8 cellular contexts compared by ENCODE assay signal in the genomic region with DNA sequence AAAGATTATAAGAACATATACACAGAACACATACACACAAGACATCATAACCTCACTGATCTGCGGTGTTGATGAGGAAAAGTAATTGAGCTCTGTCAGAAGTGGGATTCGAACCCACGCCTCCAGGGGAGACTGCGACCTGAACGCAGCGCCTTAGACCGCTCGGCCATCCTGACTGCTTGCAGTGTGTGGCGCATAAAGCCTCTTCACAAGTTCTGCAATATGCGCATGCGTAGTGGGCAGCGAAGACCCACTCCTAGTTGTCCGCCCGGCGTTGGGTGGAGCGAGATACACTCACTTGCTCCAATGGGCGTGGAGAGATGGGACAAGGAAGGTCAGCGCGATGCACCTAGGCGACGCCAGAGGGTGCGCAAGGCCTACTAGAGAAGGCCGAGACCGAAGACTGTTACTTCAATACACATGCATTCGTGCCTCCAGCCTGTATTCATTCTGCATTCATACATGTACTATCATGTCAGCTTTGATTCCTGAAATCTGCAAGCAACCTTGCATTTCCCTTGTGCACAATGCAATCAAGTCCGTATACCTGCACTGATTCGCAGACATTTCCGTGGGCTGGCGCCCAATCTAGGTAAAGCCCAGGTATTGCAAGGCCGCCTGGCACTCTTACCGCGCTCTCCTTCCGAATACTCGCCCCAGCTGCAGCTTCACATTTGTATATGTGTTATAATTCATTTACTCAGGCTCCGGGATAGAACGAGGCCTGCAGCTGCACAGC. TPM values are rescaled to one million over a fixed set of nuclear protein-coding genes. Genes with fewer than 3 reads are reported as not detected.
DNase-seq lines count a peak whose midpoint lies in the region; ATAC-seq, FAIRE-seq and TF ChIP-seq lines count a peak whose summit lies in the region.

No MANE protein-coding gene starts in this region.

- peak; percentile 92 for DNase-seq in GM18507 (ENCODE audit: extremely low spot score, insufficient read length, low read depth)
- DNase-seq in NCI-H2029 treated with DMSO at 0.1 percent for 48 hours (lab: John Stamatoyannopoulos, UW): peak; percentile 68
- peak; percentile 96 for DNase-seq in T1000 (lab: John Stamatoyannopoulos, UW)
- peak; percentile 99 for DNase-seq in GM12878 (ENCODE audit: low read depth, low spot score)
- DNase-seq in hippocampal formation (lab: John Stamatoyannopoulos, UW): peak; percentile 98 to 99
- no peak for DNase-seq in cortex of kidney (lab: John Stamatoyannopoulos, UW)

- TF ChIP-seq EP300 in GM12878 (IDR thresholded peaks at IDR 0.05; ENCODE audit: borderline replicate concordance in 1 of 2, control insufficient read depth in 1 of 2, low read depth in 2 of 2, low read length in 2 of 2): peak in 1 of 2 experiments; percentile 83; a peak in 1 of 4 replicates

- RAD21 ChIA-PET in GM12878 (lab: Charles Lee; ENCODE audit: unreplicated experiment): interaction anchor here (0.6 to 9.2 kb wide), 23 partner anchors 14 to 242 kb away, joined by 3 to 293 read pairs (median 7); a partner anchor contains a TSS

- H3K79me2 ChIP-seq in GM12878 (ENCODE audit: control insufficient read depth, insufficient read depth, low read length): no peaks in the 10 kb centered on the region

- H3K9me3 ChIP-seq in GM12878 (replicated peaks; ENCODE audit: control insufficient read depth, insufficient read depth, low read length): no peaks in the 10 kb centered on the region

- H3K27ac ChIP-seq in GM12878 (ENCODE audit: control insufficient read depth, insufficient read depth) (peak overlapping the region; percentile 77), rectal smooth muscle tissue (ENCODE audit: low read depth, low read length) (peak overlapping the region; percentile 87)

- ATAC-seq in HG03039 (IDR thresholded peaks at IDR 0.05; ENCODE audit: unreplicated experiment) (peak; percentile 70), GM12878 (peak; percentile 81)

- POLR2A ChIA-PET in GM12878 (lab: Charles Lee): interaction anchor here (0.5 to 7.0 kb wide), 4 partner anchors 49 to 302 kb away, joined by 3 to 65 read pairs (median 4); no protein-coding TSS in a partner anchor

- peak overlapping the region; percentile 65 for H3K9ac ChIP-seq in GM12878 (ENCODE audit: control insufficient read depth, insufficient read depth, low read length)
- no peak overlapping the region for H3K9ac ChIP-seq in rectal smooth muscle tissue (ENCODE audit: low read length)

- peak overlapping the region; percentile 34; the same call in 1 of the 2 replicates for H2AFZ ChIP-seq in GM12878 (ENCODE audit: control insufficient read depth, low read depth, low read length)

- peak overlapping the region; percentile 58; the same call in 1 of the 2 replicates for H3K4me3 ChIP-seq in GM12878
- peak overlapping the region; percentile 66 for H3K4me3 ChIP-seq in rectal smooth muscle tissue (ENCODE audit: low read length)

- H3K27me3 ChIP-seq in GM12878 (replicated peaks in 1 of 2; ENCODE audit: control insufficient read depth in 2 of 2, insufficient read depth in 2 of 2, low read length in 1 of 2): no peaks in the 10 kb centered on the region
- no peaks in the 10 kb centered on the region for H3K27me3 ChIP-seq in rectal smooth muscle tissue (ENCODE audit: control insufficient read depth, insufficient read depth, low read length)

- WGBS in GM12878 (ENCODE audit: insufficient coverage, insufficient replicate concordance, low lambda C conversion rate, missing lambda C conversion rate): 8% methylated on average over 36 of the region's 36 CpGs

- H3K4me1 ChIP-seq in GM12878 (ENCODE audit: control insufficient read depth, insufficient read depth, low read length): peaks cover 34% of the 10 kb centered on the region
- H3K4me1 ChIP-seq in rectal smooth muscle tissue (ENCODE audit: control insufficient read depth, insufficient read depth, low read length): peaks cover 9% of the 10 kb centered on the region

- peak overlapping the region; percentile 72; the same call in 1 of the 2 replicates for H3K4me2 ChIP-seq in GM12878 (ENCODE audit: control insufficient read depth, insufficient read depth)

- intact Hi-C loops in GM12878 (cut with micrococcal nuclease; ENCODE audit: unreplicated experiment): loop anchor here (1.0 to 5.0 kb wide), 9 partner anchors 39 to 237 kb away; a partner anchor contains a TSS

- SMC1A ChIA-PET in GM12878 (lab: Charles Lee; ENCODE audit: uncharacterized antibody, unreplicated experiment): interaction anchor here (0.5 to 8.7 kb wide), 30 partner anchors 8 to 252 kb away, joined by 3 to 283 read pairs (median 4); a partner anchor contains a TSS

- no TSS peak for BruUV-seq in GM12878 (replicated peaks; lab: Mats Ljungman, UMichigan)

- TF ChIP-seq POLR2A in GM12878 (IDR thresholded peaks at IDR 0.05; ENCODE audit: low read depth, low read length): no peak; the same call in 1 of the 2 replicates

- no peaks in the 10 kb centered on the region for H3K36me3 ChIP-seq in GM12878 (ENCODE audit: control insufficient read depth in 2 of 2, insufficient read depth in 2 of 2, low read length in 1 of 2)
- no peaks in the 10 kb centered on the region for H3K36me3 ChIP-seq in rectal smooth muscle tissue (ENCODE audit: control insufficient read depth, insufficient read depth, low read length)

- in situ Hi-C loops in GM12878 (cut with MboI): loop anchor here (5.0 kb wide), 2 partner anchors 117 to 217 kb away; no protein-coding TSS in a partner anchor

- CTCF ChIA-PET in GM12878 (lab: Yijun Ruan, JAX): interaction anchor here (0.5 to 15.8 kb wide), 33 partner anchors 9 to 298 kb away, joined by 3 to 632 read pairs (median 4); a partner anchor contains a TSS

- no peaks in the 10 kb centered on the region for H4K20me1 ChIP-seq in GM12878 (ENCODE audit: control insufficient read depth, insufficient read depth)

- TF ChIP-seq CTCF in GM12878 (IDR thresholded peaks at IDR 0.05 in 2 of 3, conservative IDR thresholded peaks at IDR 0.05 in 1 of 3; ENCODE audit: control insufficient read depth in 2 of 3, extremely low read depth in 1 of 3, insufficient read depth in 1 of 3, low read depth in 3 of 3, low read length in 3 of 3): peak; percentile 95 to 99 (median 99); a peak in 5 of 6 replicates

- peak; percentile 98 for FAIRE-seq in GM18507 (lab: Jason Lieb, UNC)
- peak; percentile 96 for FAIRE-seq in GM12878 (lab: Jason Lieb, UNC)

- TF ChIP-seq RAD21 in GM12878 (IDR thresholded peaks at IDR 0.05; ENCODE audit: insufficient read depth, low read depth, low read length): peak; percentile 98

TF ChIP-seq in GM12878, 131 proteins besides CTCF, POLR2A, EP300 and RAD21 (continues in another document):
- TF ChIP-seq NFYA (IDR thresholded peaks at IDR 0.05; ENCODE audit: borderline replicate concordance, low read depth, low read length): no peak

RNA-seq across cellular contexts. Expression of a gene that starts 16.1 kb away (rescaled TPM):
- 1.3 and 1.8 TPM in 2 replicates for total RNA-seq in GM12878 (2013; cell fraction: nucleolus; rRNA removed)
- total RNA-seq in GM12878 (2014; rRNA removed) (0.65 and 0.79 TPM in 2 replicates), GM12878 (2014; rRNA removed; fragmentation: Illumina TruSeq; extraction: Trizol) (0.27 and 0.28 TPM in 2 replicates), GM12878 (2021) (0.77 and 1.3 TPM in 2 replicates)
- polyA plus RNA-seq in GM12878 (2011; ENCODE audit: low read depth): 0.75 TPM
- polyA plus RNA-seq in GM12878 (2011; rRNA removed) (4.5 and 5.8 TPM in 2 replicates), GM12878 (2014; fragmentation: Illumina TruSeq; extraction: Trizol) (0.44 and 0.54 TPM in 2 replicates), GM12878 (2014; fragmentation: Nextera tagmentation; extraction: Ambion mirVana) (under 1 TPM; 0.23 to 0.49 TPM), GM12878 (2014; rRNA removed) (1.2 TPM in 2 replicates), GM12878 (2016; fragmentation: Nextera tagmentation; extraction: Ambion mirVana) (under 1 TPM; 0.21 to 0.88 TPM)
- polyA plus RNA-seq in GM12878 (2011; cell fraction: cytosol; rRNA removed): 7.2 and 8.2 TPM in 2 replicates
- 2.8 and 4.8 TPM in 2 replicates for polyA plus RNA-seq in GM12878 (2011; cell fraction: nucleus; rRNA removed)
- polyA plus RNA-seq in GM12878 (2012): 1.2 and 1.4 TPM in 2 replicates
- 2.9 and 3.6 TPM in 2 replicates for polyA minus RNA-seq in GM12878 (2011; rRNA and poly(A)+ RNA removed)
- polyA minus RNA-seq in GM12878 (2011; cell fraction: cytosol; rRNA and poly(A)+ RNA removed): 0.94 and 1.6 TPM in 2 replicates
- polyA minus RNA-seq in GM12878 (2011; cell fraction: nucleus; rRNA and poly(A)+ RNA removed): 1.1 and 1.6 TPM in 2 replicates

RNA-seq across cellular contexts. Expression of a gene that starts 55.5 kb away (rescaled TPM):
- total RNA-seq in GM12878 (2013; cell fraction: nucleolus; rRNA removed): 9.4 and 9.6 TPM in 2 replicates
- 30.9 and 35.8 TPM in 2 replicates for total RNA-seq in GM12878 (2014; rRNA removed)
- total RNA-seq in GM12878 (2014; rRNA removed; fragmentation: Illumina TruSeq; extraction: Trizol): 26.3 and 27.4 TPM in 2 replicates
- 25.5 and 28.5 TPM in 2 replicates for total RNA-seq in GM12878 (2021)
- 17.5 TPM for polyA plus RNA-seq in GM12878 (2011; ENCODE audit: low read depth)
- polyA plus RNA-seq in GM12878 (2011; rRNA removed): 51.1 and 56.6 TPM in 2 replicates
- 35.3 and 41.2 TPM in 2 replicates for polyA plus RNA-seq in GM12878 (2011; cell fraction: cytosol; rRNA removed)
- 17.4 and 18.8 TPM in 2 replicates for polyA plus RNA-seq in GM12878 (2011; cell fraction: nucleus; rRNA removed)
- 19.1 and 21.0 TPM in 2 replicates for polyA plus RNA-seq in GM12878 (2012)
- 33.6 and 35.5 TPM in 2 replicates for polyA plus RNA-seq in GM12878 (2014; fragmentation: Illumina TruSeq; extraction: Trizol)
- polyA plus RNA-seq in GM12878 (2014; fragmentation: Nextera tagmentation; extraction: Ambion mirVana): 10 to 100 TPM; 12.5 to 20.5 TPM
- polyA plus RNA-seq in GM12878 (2014; rRNA removed): 21.7 and 23.9 TPM in 2 replicates
- polyA plus RNA-seq in GM12878 (2016; fragmentation: Nextera tagmentation; extraction: Ambion mirVana): 10 to 100 TPM; 44.2 to 50.9 TPM
- polyA minus RNA-seq in GM12878 (2011; rRNA and poly(A)+ RNA removed): 24.3 and 31.6 TPM in 2 replicates
- polyA minus RNA-seq in GM12878 (2011; cell fraction: cytosol; rRNA and poly(A)+ RNA removed): 12.7 and 22.0 TPM in 2 replicates
- 5.2 and 6.2 TPM in 2 replicates for polyA minus RNA-seq in GM12878 (2011; cell fraction: nucleus; rRNA and poly(A)+ RNA removed)

RNA-seq across cellular contexts. Expression of a gene that starts 58.0 kb away (rescaled TPM):
- total RNA-seq in GM12878 (2013; cell fraction: nucleolus; rRNA removed): 217 and 243 TPM in 2 replicates
- total RNA-seq in GM12878 (2014; rRNA removed) (114 and 118 TPM in 2 replicates), GM12878 (2014; rRNA removed; fragmentation: Illumina TruSeq; extraction: Trizol) (132 and 137 TPM in 2 replicates), GM12878 (2021) (704 and 775 TPM in 2 replicates)
- 191 TPM for polyA plus RNA-seq in GM12878 (2011; ENCODE audit: low read depth)
- polyA plus RNA-seq in GM12878 (2011; rRNA removed) (14.5 and 38.0 TPM in 2 replicates), GM12878 (2014; fragmentation: Illumina TruSeq; extraction: Trizol) (508 and 540 TPM in 2 replicates), GM12878 (2014; fragmentation: Nextera tagmentation; extraction: Ambion mirVana) (100 to 1,000 TPM; 581 to 591 TPM), GM12878 (2014; rRNA removed) (221 and 240 TPM in 2 replicates), GM12878 (2016; fragmentation: Nextera tagmentation; extraction: Ambion mirVana) (100 to 1,000 TPM; 347 to 350 TPM)
- polyA plus RNA-seq in GM12878 (2011; cell fraction: cytosol; rRNA removed): 34.6 and 58.9 TPM in 2 replicates
- polyA plus RNA-seq in GM12878 (2011; cell fraction: nucleus; rRNA removed): 20.6 TPM in 2 replicates
- polyA plus RNA-seq in GM12878 (2012): 240 and 288 TPM in 2 replicates
- 35.3 and 36.7 TPM in 2 replicates for polyA minus RNA-seq in GM12878 (2011; rRNA and poly(A)+ RNA removed)
- 35.0 and 39.2 TPM in 2 replicates for polyA minus RNA-seq in GM12878 (2011; cell fraction: cytosol; rRNA and poly(A)+ RNA removed)
- 4.6 and 6.1 TPM in 2 replicates for polyA minus RNA-seq in GM12878 (2011; cell fraction: nucleus; rRNA and poly(A)+ RNA removed)
